Comparison of ENCODE assay signal across 13 cellular contexts in genomic region chr15:35136552-35136951, GRCh38. TPM values are rescaled to one million over a fixed set of nuclear protein-coding genes. Genes with fewer than 3 reads are reported as not detected.
DNase-seq lines count a peak whose midpoint lies in the region; ATAC-seq, FAIRE-seq and TF ChIP-seq lines count a peak whose summit lies in the region.
"Had no signal": no experiment of that assay in that cellular context is flagged by ENCODE, and none has a peak within 500 bp of the region (broad histone marks: within the 10 kb centered on the region; RNA-seq: fewer than 3 reads in every experiment).

No MANE protein-coding gene starts in this region.

- no peak for FAIRE-seq in K562 (lab: Jason Lieb, UNC)

- DNase-seq in K562 (ENCODE audit: extremely low read depth in 1 of 4, low spot score in 3 of 4) (no peak), left colon (no peak), ACHN (no peak), T-helper 1 cell (no peak)
- no peak for DNase-seq in T-helper 2 cell treated with Interferon-gamma antibody and Interleukin-4, amounts not matched to agents 5 μg/mL and 100 μg/mL, for 36 hours (ENCODE audit: low spot score)
- DNase-seq: activated effector memory CD4-positive, alpha-beta T cell treated with anti-CD3 and anti-CD28 coated beads, Interleukin-2, amount 50 U/mL, for 16 hours; COR-L47; stimulated activated CD8-positive, alpha-beta memory T cell treated with anti-CD3 and anti-CD28 coated beads, Interleukin-4, amount 100 ng/mL, for 48 hours had no signal

- no peak overlapping the region for H3K4me3 ChIP-seq in K562

- CTCF ChIA-PET in K562 (lab: Yijun Ruan, JAX; ENCODE audit: low intra/inter-chr PET ratio): no interaction called here

- no peaks in the 10 kb centered on the region for H4K20me1 ChIP-seq in K562 (replicated peaks; ENCODE audit: control insufficient read depth, insufficient read depth, low read length)

- no peaks in the 10 kb centered on the region for H3K4me1 Mint-ChIP-seq in T-helper 2 cell treated with Interferon-gamma antibody and Interleukin-4, amounts not matched to agents 5 μg/mL and 100 μg/mL, for 36 hours (ENCODE audit: low read depth)

- no peaks in the 10 kb centered on the region for H3K9me1 ChIP-seq in K562 (ENCODE audit: control insufficient read depth, insufficient read depth, low read length)

- H3K36me3 ChIP-seq in K562 (ENCODE audit: control insufficient read depth, insufficient read depth, low read length): no peaks in the 10 kb centered on the region

- BruUV-seq in K562 (replicated peaks; lab: Mats Ljungman, UMichigan): no TSS peak

- no peaks in the 10 kb centered on the region for H3K27me3 ChIP-seq in K562 (ENCODE audit: control insufficient read depth in 2 of 2, insufficient read depth in 2 of 2, low read length in 2 of 2)

- no peaks in the 10 kb centered on the region for H3K9me3 ChIP-seq in K562 (replicated peaks; ENCODE audit: control insufficient read depth, insufficient read depth, low read depth, low read length)

- H3K4me2 ChIP-seq in K562 (ENCODE audit: insufficient read depth, low read length): no peak overlapping the region

- ATAC-seq in GM18873 (IDR thresholded peaks at IDR 0.05; ENCODE audit: low FRiP score, unreplicated experiment) (peak; percentile 99), GM21529 (IDR thresholded peaks at IDR 0.05; ENCODE audit: unreplicated experiment) (peak; percentile 98), HG03095 (IDR thresholded peaks at IDR 0.05; ENCODE audit: unreplicated experiment) (peak; percentile 96), K562 (no peak), left colon (no peak)
- ATAC-seq: activated CD4-positive, CD25-positive, alpha-beta regulatory T cell treated with anti-CD3 and anti-CD28 coated beads, Interleukin-2, amount 50 U/mL, for 24 hours had no signal

- in situ Hi-C loops in K562 (cut with MboI) (no loop called here), ACHN (cut with HindIII; ENCODE audit: low pct_ligation_motif_present, low pct_unique_long_range_greater_than_20kb, low sequenced_read_pairs) (no loop called here)

- POLR2A ChIA-PET in K562 (lab: Yijun Ruan, JAX): interaction anchor here (0.7 to 1.9 kb wide), 3 partner anchors 12 to 671 kb away, joined by 3 to 6 read pairs (median 4); no protein-coding TSS in a partner anchor

- no peaks in the 10 kb centered on the region for H3K79me2 ChIP-seq in K562 (ENCODE audit: control insufficient read depth, insufficient read depth, low read length)

- TF ChIP-seq RAD21 in K562 (CRISPR knock-in tag; conservative IDR thresholded peaks at IDR 0.05 in 1 of 2, IDR thresholded peaks at IDR 0.05 in 1 of 2): no peak

- no peaks in the 10 kb centered on the region for H3K36me3 Mint-ChIP-seq in T-helper 2 cell treated with Interferon-gamma antibody and Interleukin-4, amounts not matched to agents 5 μg/mL and 100 μg/mL, for 36 hours (ENCODE audit: low read depth)

- no peak for TF ChIP-seq EP300 in K562 (IDR thresholded peaks at IDR 0.05; ENCODE audit: low read length)

- no peak for TF ChIP-seq CTCF in K562 (IDR thresholded peaks at IDR 0.05 in 2 of 3, conservative IDR thresholded peaks at IDR 0.05 in 1 of 3; ENCODE audit: insufficient read depth in 2 of 3, low read depth in 1 of 3, low read length in 3 of 3)

- H3K27me3 Mint-ChIP-seq in T-helper 2 cell treated with Interferon-gamma antibody and Interleukin-4, amounts not matched to agents 5 μg/mL and 100 μg/mL, for 36 hours (ENCODE audit: low read depth): no peaks in the 10 kb centered on the region

- H2AFZ ChIP-seq in K562 (ENCODE audit: low read depth, low read length): peak overlapping the region; percentile 13; the same call in 1 of the 2 replicates

- no peaks in the 10 kb centered on the region; a peak in 1 of 5 replicates for H3K4me1 ChIP-seq in K562 (replicated peaks in 1 of 2; ENCODE audit: control insufficient read depth in 2 of 2, insufficient read depth in 2 of 2, low read length in 2 of 2)

- H3K9ac ChIP-seq in K562 (ENCODE audit: insufficient read depth in 1 of 2, low read depth in 2 of 2, low read length in 2 of 2): no peak overlapping the region

- H3K4me3 Mint-ChIP-seq in T-helper 2 cell treated with Interferon-gamma antibody and Interleukin-4, amounts not matched to agents 5 μg/mL and 100 μg/mL, for 36 hours: no peak overlapping the region

- intact Hi-C loops in K562 (cut with micrococcal nuclease): no loop called here
- intact Hi-C loops in left colon (cut with DNase I, micrococcal nuclease): no loop called here

- H3K9me3 Mint-ChIP-seq in T-helper 2 cell treated with Interferon-gamma antibody and Interleukin-4, amounts not matched to agents 5 μg/mL and 100 μg/mL, for 36 hours: no peaks in the 10 kb centered on the region

- no peak for TF ChIP-seq POLR2A in K562 (conservative IDR thresholded peaks at IDR 0.05)

- H3K27ac Mint-ChIP-seq in T-helper 2 cell treated with Interferon-gamma antibody and Interleukin-4, amounts not matched to agents 5 μg/mL and 100 μg/mL, for 36 hours: no peak overlapping the region

- WGBS in K562 (ENCODE audit: insufficient coverage, low coverage, missing lambda C conversion rate): 42% methylated on average over 2 of the region's 2 CpGs

- no peak overlapping the region for H3K27ac ChIP-seq in K562 (ENCODE audit: extremely low read depth, low read depth, low read length)

TF ChIP-seq in K562, 482 proteins besides CTCF, POLR2A, EP300 and RAD21 (continues in another document):
- TF ChIP-seq ZNF232 (CRISPR knock-in tag; IDR thresholded peaks at IDR 0.05): no peak
- TF ChIP-seq TAF9B (IDR thresholded peaks at IDR 0.05; ENCODE audit: partially characterized antibody): no peak
- no peak for TF ChIP-seq MBD1 (CRISPR knock-in tag; IDR thresholded peaks at IDR 0.05)
- TF ChIP-seq, protein P1, sequence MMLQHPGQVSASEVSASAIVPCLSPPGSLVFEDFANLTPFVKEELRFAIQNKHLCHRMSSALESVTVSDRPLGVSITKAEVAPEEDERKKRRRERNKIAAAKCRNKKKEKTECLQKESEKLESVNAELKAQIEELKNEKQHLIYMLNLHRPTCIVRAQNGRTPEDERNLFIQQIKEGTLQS (IDR thresholded peaks at IDR 0.05): no peak
- TF ChIP-seq, protein P1 (CRISPR knock-in tag; conservative IDR thresholded peaks at IDR 0.05): no peak
- no peak for TF ChIP-seq ZC3H4 (CRISPR knock-in tag; IDR thresholded peaks at IDR 0.05; ENCODE audit: borderline replicate concordance)
- no peak for TF ChIP-seq FOXJ3 (CRISPR knock-in tag; IDR thresholded peaks at IDR 0.05)
- no peak for TF ChIP-seq TFE3 (CRISPR knock-in tag; IDR thresholded peaks at IDR 0.05)
- no peak for TF ChIP-seq XRCC5 (IDR thresholded peaks at IDR 0.05; ENCODE audit: low read depth, low read length)
- TF ChIP-seq CCNT2 (IDR thresholded peaks at IDR 0.05; ENCODE audit: borderline replicate concordance, extremely low read depth, insufficient read length, low read depth, low read length): no peak
- TF ChIP-seq DPF2 (IDR thresholded peaks at IDR 0.05): no peak
- no peak for TF ChIP-seq KLF13 (tag; IDR thresholded peaks at IDR 0.05; ENCODE audit: borderline replicate concordance, low read depth)
- TF ChIP-seq TCF7 (IDR thresholded peaks at IDR 0.05; ENCODE audit: borderline replicate concordance): no peak

RNA-seq across cellular contexts. Expression of gene NANOGP8, which starts 51.5 kb away (rescaled TPM):
- total RNA-seq in K562 (2011; cell fraction: chromatin; rRNA removed; ENCODE audit: low replicate concordance): not detected in 2 replicates
- total RNA-seq in K562 (2011; cell fraction: nucleolus; rRNA removed): not detected in 2 replicates
- total RNA-seq in K562 (2011; cell fraction: nucleoplasm; rRNA removed): not detected in 2 replicates
- total RNA-seq in K562 (2014; rRNA removed) (not detected in 2 replicates), K562 (2014; rRNA removed; fragmentation: Illumina TruSeq; extraction: Trizol) (not detected in 2 replicates), K562 (2015; rRNA removed; fragmentation: Illumina TruSeq; extraction: Trizol) (not detected in 2 replicates), K562 (2021) (not detected in 2 replicates), left colon (under 1 TPM in 1 of 2 donors, not detected in 1; 0.34 TPM)
- polyA plus RNA-seq in K562 (2011; rRNA removed) (not detected in 2 replicates), K562 (2014; fragmentation: Illumina TruSeq; extraction: Trizol) (not detected in 2 replicates), K562 (2014; fragmentation: Nextera tagmentation; extraction: Ambion mirVana) (not detected), K562 (2014; rRNA removed) (not detected in 2 replicates)
- not detected in 2 replicates for polyA plus RNA-seq in K562 (2011; cell fraction: cytosol; rRNA removed)
- not detected in 2 replicates for polyA plus RNA-seq in K562 (2011; cell fraction: nucleus; rRNA removed)
- not detected in 2 replicates for polyA plus RNA-seq in K562 (2012)
- not detected in 2 replicates for polyA minus RNA-seq in K562 (2011; rRNA and poly(A)+ RNA removed)
- polyA minus RNA-seq in K562 (2011; cell fraction: cytosol; rRNA and poly(A)+ RNA removed): not detected in 2 replicates
- not detected in 2 replicates for polyA minus RNA-seq in K562 (2011; cell fraction: nucleus; rRNA and poly(A)+ RNA removed)
- total RNA-seq: cardiac septum had no signal

Comparison
In these comparisons a context has a peak if more than half of its experiments do, and no peak if none do; other contexts are left out.
1. ATAC-seq: peak in GM18873 (single experiment), GM21529 (single experiment) and HG03095 (single experiment); none in K562 (single experiment) and left colon (single experiment).